ENCODE assay signal across 8 cellular contexts in genomic region chr18:54357660-54358494, GRCh38. TPM values are rescaled to one million over a fixed set of nuclear protein-coding genes. Genes with fewer than 3 reads are reported as not detected.
DNase-seq lines count a peak whose midpoint lies in the region; ATAC-seq and TF ChIP-seq lines count a peak whose summit lies in the region.

Gene C18orf54 (plus strand): TSS chr18:54357906. CDS start chr18:54360573, 2,667 bp downstream.
Gene STARD6 (minus strand): TSS chr18:54357858. CDS start chr18:54354573, 3,285 bp downstream.

- H3K4me1 ChIP-seq in CD4-positive, CD25-positive, alpha-beta regulatory T cell (ENCODE audit: control insufficient read depth, insufficient read depth, low read length, poor library complexity, severe bottlenecking): peaks cover 16% of the 10 kb centered on the region

- peak within 1 kb of the TSS; percentile 78 for H3K27ac ChIP-seq in CD4-positive, CD25-positive, alpha-beta regulatory T cell (ENCODE audit: insufficient read depth, low read length, poor library complexity, severe bottlenecking)

- peak; percentile 85 to 97 (median 92) for DNase-seq in CD4-positive, CD25-positive, alpha-beta regulatory T cell
- peak; percentile 77 for DNase-seq in NCI-H526 treated with DMSO at 0.1 percent for 48 hours (lab: John Stamatoyannopoulos, UW)
- DNase-seq in activated CD4-positive, alpha-beta T cell treated with anti-CD3 and anti-CD28 coated beads, Interleukin-2, amount 50 U/mL, for 1 hour: peak; percentile 84
- DNase-seq in dermis microvascular lymphatic vessel endothelial cell (ENCODE audit: low read depth in 2 of 2): peak; percentile 74 to 91
- DNase-seq in lower leg skin (ENCODE audit: low spot score in 2 of 2): peak; percentile 70 to 97
- DNase-seq in stimulated activated CD4-positive, alpha-beta T cell treated with anti-CD3 and anti-CD28 coated beads, Interleukin-4, amount 100 ng/mL, for 4 hours: peak; percentile 84 to 89

- peaks cover 8% of the 10 kb centered on the region for H3K27me3 Mint-ChIP-seq in CD4-positive, CD25-positive, alpha-beta regulatory T cell

- TF ChIP-seq POLR2A in lower leg skin (IDR thresholded peaks at IDR 0.05): no peak

- ATAC-seq in CD4-positive, CD25-positive, alpha-beta regulatory T cell (ENCODE audit: low read depth in 2 of 2): peak; percentile 95 to 96
- peak; percentile 86 for ATAC-seq in GM19372 (IDR thresholded peaks at IDR 0.05; ENCODE audit: low read depth, unreplicated experiment)
- ATAC-seq in HG03521 (IDR thresholded peaks at IDR 0.05; ENCODE audit: unreplicated experiment): peak; percentile 95

- H3K27ac Mint-ChIP-seq in CD4-positive, CD25-positive, alpha-beta regulatory T cell: peak within 1 kb of the TSS; percentile 94 to 97 (median 96)

- H3K27me3 ChIP-seq in CD4-positive, CD25-positive, alpha-beta regulatory T cell (ENCODE audit: control insufficient read depth, insufficient read depth, low read length): no peaks in the 10 kb centered on the region

- H3K4me1 Mint-ChIP-seq in CD4-positive, CD25-positive, alpha-beta regulatory T cell: peaks cover 5 to 22% (median 15%) of the 10 kb centered on the region in 4 donors

- WGBS in lower leg skin, 2 donors: 0% methylated on average over 53 to 62 of the region's 62 CpGs

- H3K36me3 ChIP-seq in CD4-positive, CD25-positive, alpha-beta regulatory T cell (ENCODE audit: control insufficient read depth, insufficient read depth, low read length): peaks cover 5% of the 10 kb centered on the region

- peaks cover 0 to 2% (median 0%) of the 10 kb centered on the region in 7 donors for H3K9me3 Mint-ChIP-seq in CD4-positive, CD25-positive, alpha-beta regulatory T cell

- H3K4me3 Mint-ChIP-seq in CD4-positive, CD25-positive, alpha-beta regulatory T cell: peak within 1 kb of the TSS; percentile 99 to 100 (median 100)

- intact Hi-C loops in lower leg skin (cut with DNase I; ENCODE audit: low total_unique reads): no loop called here

- peaks cover 8% of the 10 kb centered on the region for H3K36me3 Mint-ChIP-seq in CD4-positive, CD25-positive, alpha-beta regulatory T cell

- peak within 1 kb of the TSS; percentile 91 for H3K4me3 ChIP-seq in CD4-positive, CD25-positive, alpha-beta regulatory T cell (ENCODE audit: low read depth, low read length)
- peak within 1 kb of the TSS; percentile 75 for H3K4me3 ChIP-seq in lower leg skin (ENCODE audit: low read depth, poor library complexity, severe bottlenecking)

- no peak for TF ChIP-seq CTCF in lower leg skin (IDR thresholded peaks at IDR 0.05)

- no peaks in the 10 kb centered on the region for H3K9me3 ChIP-seq in CD4-positive, CD25-positive, alpha-beta regulatory T cell (ENCODE audit: control insufficient read depth in 2 of 2, low read length in 2 of 2)

RNA-seq across cellular contexts. Expression of gene C18orf54, which starts in this region (rescaled TPM):
- total RNA-seq in CD4-positive, CD25-positive, alpha-beta regulatory T cell: 2.7 TPM
- 1 to 10 TPM in 3 of 4 donors, under 1 TPM in 1; 0.76 to 1.8 (median 1.8) TPM for polyA plus RNA-seq in CD4-positive, CD25-positive, alpha-beta regulatory T cell
- total RNA-seq in dermis microvascular lymphatic vessel endothelial cell: 4.2 and 6.9 TPM in 2 replicates
- total RNA-seq in lower leg skin: 1 to 10 TPM in 1 of 4 donors, under 1 TPM in 3; 0.29 to 3.3 (median 0.88) TPM

RNA-seq across cellular contexts. Expression of gene STARD6, which starts in this region (rescaled TPM):
- total RNA-seq in CD4-positive, CD25-positive, alpha-beta regulatory T cell: not detected
- 1 to 10 TPM in 1 of 4 donors, under 1 TPM in 2, not detected in 1; 0.30 to 1.1 (median 0.55) TPM for polyA plus RNA-seq in CD4-positive, CD25-positive, alpha-beta regulatory T cell
- total RNA-seq in dermis microvascular lymphatic vessel endothelial cell (0.13 and 0.26 TPM in 2 replicates), lower leg skin (not detected)

Comparison
In these comparisons a context has a peak if more than half of its experiments do, and no peak if none do; other contexts are left out.
1. Peak in every context shown above with its lines: DNase-seq, ATAC-seq, H3K4me3 ChIP-seq and H3K27ac ChIP-seq.